15 cellular contexts compared by ENCODE assay signal in the genomic region with DNA sequence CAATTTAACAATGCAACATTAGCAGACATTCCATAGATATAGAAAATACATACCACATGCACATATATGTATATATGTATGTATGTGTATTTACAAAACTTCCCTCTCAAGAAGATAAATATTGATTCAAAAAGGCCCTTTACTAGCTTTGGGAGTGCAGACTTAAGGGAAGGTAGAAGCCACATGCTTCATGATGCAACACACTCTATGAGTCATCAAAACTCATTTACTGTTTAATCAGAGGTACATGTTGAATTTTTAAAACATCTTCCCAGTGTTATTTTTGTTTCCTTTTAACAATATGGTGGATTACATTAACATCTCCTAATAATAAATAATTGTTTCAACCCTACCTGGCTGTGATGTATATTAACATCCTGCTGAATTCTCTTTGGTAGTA.
DNase-seq lines count a peak whose midpoint lies in the region; ATAC-seq and TF ChIP-seq lines count a peak whose summit lies in the region.
"Had no signal": no experiment of that assay in that cellular context is flagged by ENCODE, and none has a peak within 500 bp of the region (broad histone marks: within the 10 kb centered on the region; RNA-seq: fewer than 3 reads in every experiment).

No MANE protein-coding gene starts in this region.

- H3K9me2 ChIP-seq in PC-3 (replicated peaks; ENCODE audit: low read length) = no peaks in the 10 kb centered on the region

- no peak overlapping the region for H3K27ac ChIP-seq in A673 (ENCODE audit: low read depth, low read length, poor library complexity, severe bottlenecking)
- H3K27ac ChIP-seq in HEK293 (ENCODE audit: extremely low read depth, low read depth, low read length) = no peak overlapping the region
- H3K27ac ChIP-seq in PC-3 (ENCODE audit: low read length) = no peak overlapping the region
- H3K27ac ChIP-seq in left ventricle myocardium inferior (replicated peaks) = no peak overlapping the region
- H3K27ac ChIP-seq: cardiac muscle cell, prostate gland had no signal

- TF ChIP-seq CTCF in A673 (conservative IDR thresholded peaks at IDR 0.05; ENCODE audit: low read depth, low read length) (no peak), HEK293 (tag by site-specific recombination; IDR thresholded peaks at IDR 0.05) (no peak), PC-3 (conservative IDR thresholded peaks at IDR 0.05; ENCODE audit: low read depth, low read length) (no peak), fibroblast of mammary gland (conservative IDR thresholded peaks at IDR 0.05; ENCODE audit: control insufficient read depth, insufficient read depth, low read depth, low read length) (no peak), left ventricle myocardium inferior (IDR thresholded peaks at IDR 0.05; ENCODE audit: borderline replicate concordance) (no peak)

- POLR2A ChIA-PET in A673 (lab: Charles Lee; ENCODE audit: low non-redundant PET) = no interaction called here
- POLR2A ChIA-PET in HEK293 (lab: Yijun Ruan, JAX) = interaction anchor here (0.6 kb wide), 1 partner anchor 15 kb away, joined by 4 read pairs; no protein-coding TSS in a partner anchor
- POLR2A ChIA-PET in PC-3 (lab: Charles Lee; ENCODE audit: unreplicated experiment) = no interaction called here

- no peak overlapping the region for H2AFZ ChIP-seq in PC-3 (ENCODE audit: low read length)

- H3K9me3 ChIP-seq in A673 (ENCODE audit: low read depth, low read length, poor library complexity, severe bottlenecking) (no peaks in the 10 kb centered on the region), HEK293 (ENCODE audit: control insufficient read depth, insufficient read depth, low read depth, low read length) (no peaks in the 10 kb centered on the region), PC-3 (ENCODE audit: low read length) (no peaks in the 10 kb centered on the region), left ventricle myocardium inferior (replicated peaks) (no peaks in the 10 kb centered on the region)
- H3K9me3 ChIP-seq: prostate gland had no signal

- BruUV-seq in A673 (replicated peaks; lab: Mats Ljungman, UMichigan) (no TSS peak), PC-3 (replicated peaks; lab: Mats Ljungman, UMichigan) (no TSS peak)

- H3K79me2 ChIP-seq in PC-3 (ENCODE audit: low read length) = no peaks in the 10 kb centered on the region

- no peaks in the 10 kb centered on the region for H4K20me1 ChIP-seq in PC-3 (ENCODE audit: low read length)

- no peaks in the 10 kb centered on the region for H3F3A ChIP-seq in PC-3 (ENCODE audit: low read length, unreplicated experiment)

- H3K4me1 ChIP-seq in A673 (ENCODE audit: insufficient read depth, low read length, poor library complexity, severe bottlenecking) (no peaks in the 10 kb centered on the region), HEK293 (ENCODE audit: control insufficient read depth, insufficient read depth, low read length) (no peaks in the 10 kb centered on the region), PC-3 (ENCODE audit: insufficient read depth, low read length) (no peaks in the 10 kb centered on the region), left ventricle myocardium inferior (no peaks in the 10 kb centered on the region)
- H3K4me1 ChIP-seq: prostate gland had no signal

- DNase-seq in A673 (ENCODE audit: low spot score) (peak; percentile 11), PC-3 (peak; percentile 41), fibroblast of mammary gland (ENCODE audit: low read depth) (peak; percentile 79), NCI-H345 treated with DMSO at 0.1 percent for 48 hours (lab: John Stamatoyannopoulos, UW; ENCODE audit: unreplicated experiment) (no peak), NCI-H146 treated with DMSO at 0.1 percent for 48 hours (lab: John Stamatoyannopoulos, UW; ENCODE audit: unreplicated experiment) (no peak), left ventricle myocardium inferior (no peak)
- DNase-seq in activated naive CD4-positive, alpha-beta T cell treated with anti-CD3 and anti-CD28 coated beads, Interleukin-2, amount 50 U/mL, for 72 hours (ENCODE audit: low spot score in 2 of 2) = no peak
- DNase-seq: activated CD4-positive, alpha-beta memory T cell treated with anti-CD3 and anti-CD28 coated beads, Interleukin-2, amount 10 ng/mL, durations not matched to agents 7 days and 5 days; endodermal cell; KG1 had no signal

- H3K9me3 Mint-ChIP-seq in activated naive CD4-positive, alpha-beta T cell treated with anti-CD3 and anti-CD28 coated beads, Interleukin-2, amount 50 U/mL, for 72 hours = no peaks in the 10 kb centered on the region
- H3K9me3 Mint-ChIP-seq: activated CD4-positive, alpha-beta memory T cell treated with anti-CD3 and anti-CD28 coated beads, Interleukin-2, amount 10 ng/mL, durations not matched to agents 7 days and 5 days; activated T-helper 2 cell treated with anti-CD3 and anti-CD28 coated beads, Interferon-gamma antibody, Interleukin-2, Interleukin-4, amounts not matched to agents 10 μg/mL and 5 μg/mL and 100 μg/mL, durations not matched to agents 14 hours and 24 hours and 36 hours; endodermal cell had no signal

- no peak overlapping the region for H3K27ac Mint-ChIP-seq in activated naive CD4-positive, alpha-beta T cell treated with anti-CD3 and anti-CD28 coated beads, Interleukin-2, amount 50 U/mL, for 72 hours
- H3K27ac Mint-ChIP-seq: activated CD4-positive, alpha-beta memory T cell treated with anti-CD3 and anti-CD28 coated beads, Interleukin-2, amount 10 ng/mL, durations not matched to agents 7 days and 5 days; activated T-helper 2 cell treated with anti-CD3 and anti-CD28 coated beads, Interferon-gamma antibody, Interleukin-2, Interleukin-4, amounts not matched to agents 10 μg/mL and 5 μg/mL and 100 μg/mL, durations not matched to agents 14 hours and 24 hours and 36 hours; endodermal cell had no signal

- intact Hi-C loops in A673 (cut with micrococcal nuclease; ENCODE audit: unreplicated experiment) = no loop called here
- intact Hi-C loops in PC-3 (cut with micrococcal nuclease) = no loop called here
- intact Hi-C loops in left ventricle myocardium inferior (cut with micrococcal nuclease) = no loop called here

- no peaks in the 10 kb centered on the region for H3K36me3 Mint-ChIP-seq in activated naive CD4-positive, alpha-beta T cell treated with anti-CD3 and anti-CD28 coated beads, Interleukin-2, amount 50 U/mL, for 72 hours

- ATAC-seq in PC-3 = no peak
- ATAC-seq in activated naive CD4-positive, alpha-beta T cell treated with anti-CD3 and anti-CD28 coated beads, Interleukin-2, amount 50 U/mL, for 72 hours = no peak
- ATAC-seq: Panc1 had no signal

- no peak overlapping the region for H3K4me2 ChIP-seq in PC-3 (ENCODE audit: low read length)

- no peaks in the 10 kb centered on the region for H3K36me3 ChIP-seq in A673 (ENCODE audit: insufficient read depth, low read length, poor library complexity, severe bottlenecking)
- no peaks in the 10 kb centered on the region for H3K36me3 ChIP-seq in HEK293 (ENCODE audit: control insufficient read depth in 2 of 2, insufficient read depth in 1 of 2, low read length in 2 of 2)
- H3K36me3 ChIP-seq in PC-3 (ENCODE audit: low read depth, low read length) = no peaks in the 10 kb centered on the region
- H3K36me3 ChIP-seq in left ventricle myocardium inferior = no peaks in the 10 kb centered on the region
- H3K36me3 ChIP-seq: cardiac muscle cell, prostate gland had no signal

- H3K27me3 ChIP-seq in A673 (replicated peaks; ENCODE audit: insufficient read depth, low read depth, low read length, poor library complexity) = no peaks in the 10 kb centered on the region
- H3K27me3 ChIP-seq in PC-3 (ENCODE audit: low read length) = peaks cover 36% of the 10 kb centered on the region
- H3K27me3 ChIP-seq in left ventricle myocardium inferior (ENCODE audit: low read depth) = no peaks in the 10 kb centered on the region
- H3K27me3 ChIP-seq: cardiac muscle cell had no signal

- H3K9ac ChIP-seq in PC-3 (ENCODE audit: low read length) = no peak overlapping the region

- CTCF ChIA-PET in A673 (lab: Charles Lee) = no interaction called here
- CTCF ChIA-PET in HEK293 (lab: Yijun Ruan, JAX) = no interaction called here
- CTCF ChIA-PET in PC-3 (lab: Charles Lee) = no interaction called here

- H3K4me3 ChIP-seq in A673 (ENCODE audit: low read depth, low read length, poor library complexity, severe bottlenecking) (no peak overlapping the region), HEK293 (ENCODE audit: low read depth, low read length) (no peak overlapping the region), PC-3 (ENCODE audit: low read length) (no peak overlapping the region), fibroblast of mammary gland (ENCODE audit: control insufficient read depth, low read depth, low read length) (no peak overlapping the region), left ventricle myocardium inferior (no peak overlapping the region)
- H3K4me3 ChIP-seq: cardiac muscle cell, prostate gland had no signal

TF ChIP-seq in HEK293, 187 proteins besides CTCF, POLR2A, EP300 and RAD21 (continues in another document):
- TF ChIP-seq SCRT2 (tag by site-specific recombination; IDR thresholded peaks at IDR 0.05) = peak; percentile 70
- TF ChIP-seq ZNF629 (tag by site-specific recombination; IDR thresholded peaks at IDR 0.05) = no peak

Comparison
In these comparisons a context has a peak if more than half of its experiments do, and no peak if none do; other contexts are left out.
1. DNase-seq: peak in A673 (single experiment), PC-3 (single experiment) and fibroblast of mammary gland (single experiment); none in NCI-H345 treated with DMSO at 0.1 percent for 48 hours (single experiment), NCI-H146 treated with DMSO at 0.1 percent for 48 hours (single experiment), left ventricle myocardium inferior (single experiment) and activated naive CD4-positive, alpha-beta T cell treated with anti-CD3 and anti-CD28 coated beads, Interleukin-2, amount 50 U/mL, for 72 hours (0 of 2).